In the genomic region with DNA sequence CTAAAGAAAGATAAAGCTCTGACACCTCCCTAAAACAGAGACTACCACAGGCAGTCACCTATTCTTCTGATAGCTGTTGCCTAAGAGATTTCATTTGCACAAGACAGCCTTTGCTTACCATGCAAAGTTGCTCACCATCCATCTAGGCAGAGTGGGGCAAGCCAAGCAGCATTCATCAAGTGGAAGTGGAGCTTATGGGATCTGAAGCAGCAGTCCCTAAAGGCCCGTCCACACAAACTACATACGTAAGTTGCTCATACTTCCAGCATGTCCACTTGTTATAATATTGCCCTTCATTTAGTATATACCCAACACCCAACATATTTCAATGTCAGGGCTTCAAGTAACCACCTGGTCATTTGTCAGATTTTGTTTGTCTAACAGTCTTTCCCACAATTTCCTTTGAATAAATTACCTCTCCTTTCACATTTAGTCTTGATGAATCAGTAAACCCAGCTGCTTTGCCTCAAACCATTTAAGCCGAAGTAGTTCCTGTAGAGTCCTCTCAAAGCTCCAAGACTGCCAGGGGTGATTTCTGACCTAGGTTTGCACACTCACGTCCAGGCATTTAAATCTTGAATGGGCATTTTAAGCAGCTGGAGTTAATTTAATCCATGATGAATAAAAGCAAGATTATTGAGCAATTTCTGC, we compare ENCODE assay signal across 11 cellular contexts.
DNase-seq lines count a peak whose midpoint lies in the region; FAIRE-seq and TF ChIP-seq lines count a peak whose summit lies in the region.
"Had no signal": no experiment of that assay in that cellular context is flagged by ENCODE, and none has a peak within 500 bp of the region (broad histone marks: within the 10 kb centered on the region; RNA-seq: fewer than 3 reads in every experiment).

No MANE protein-coding gene starts in this region.

- H3K4me3 Mint-ChIP-seq in activated CD4-positive, alpha-beta memory T cell treated with anti-CD3 and anti-CD28 coated beads, Interleukin-2, amount 10 ng/mL, durations not matched to agents 7 days and 5 days: no peak overlapping the region
- H3K4me3 Mint-ChIP-seq: stimulated activated naive CD8-positive, alpha-beta T cell treated with anti-CD3 and anti-CD28 coated beads, Interleukin-15, Interleukin-2, amounts not matched to agents 100 ng/mL and 50 ng/mL, for 24 hours had no signal

- DNase-seq in GM04504 (ENCODE audit: low read depth) (peak; percentile 92), LHCN-M2 (ENCODE audit: low read depth) (peak; percentile 81), H1 (ENCODE audit: low read depth in 1 of 2, low spot score in 2 of 2) (no peak), myocyte (ENCODE audit: low read depth) (peak; percentile 41), NOMO-1 treated with DMSO at 0.1 percent for 48 hours (lab: John Stamatoyannopoulos, UW; ENCODE audit: unreplicated experiment) (no peak), NCI-H2081 treated with DMSO at 0.1 percent for 48 hours (lab: John Stamatoyannopoulos, UW) (no peak), adrenal gland (no peak)
- no peak for DNase-seq in activated CD4-positive, alpha-beta memory T cell treated with anti-CD3 and anti-CD28 coated beads, Interleukin-2, amount 10 ng/mL, durations not matched to agents 7 days and 5 days
- DNase-seq: activated CD4-positive, CD25-positive, alpha-beta regulatory T cell treated with anti-CD3 and anti-CD28 coated beads, Interleukin-2, amount 50 U/mL, for 72 hours; brain microvascular endothelial cell had no signal

- no peak overlapping the region for H2BK12ac ChIP-seq in H1 (ENCODE audit: low read depth, low read length)

- no peak overlapping the region for H2BK120ac ChIP-seq in H1 (replicated peaks; ENCODE audit: low read depth, low read length)

- intact Hi-C loops in adrenal gland (cut with DNase I): no loop called here

- no peaks in the 10 kb centered on the region for H3K9me3 ChIP-seq in H1 (ENCODE audit: insufficient read depth in 2 of 2, low read depth in 1 of 2, low read length in 1 of 2)
- H3K9me3 ChIP-seq in adrenal gland (replicated peaks in 1 of 3): no peaks in the 10 kb centered on the region

- peaks cover 22% of the 10 kb centered on the region for H3K36me3 Mint-ChIP-seq in activated CD4-positive, alpha-beta memory T cell treated with anti-CD3 and anti-CD28 coated beads, Interleukin-2, amount 10 ng/mL, durations not matched to agents 7 days and 5 days (ENCODE audit: low read depth)

- no peak overlapping the region for H4K8ac ChIP-seq in H1 (ENCODE audit: extremely low read depth, insufficient read depth, low read length)

- TF ChIP-seq CTCF in H1 (IDR thresholded peaks at IDR 0.05; ENCODE audit: control extremely low read depth in 1 of 3, insufficient read depth in 1 of 3, low read depth in 1 of 3, low read length in 3 of 3) (no peak), adrenal gland (IDR thresholded peaks at IDR 0.05) (no peak)

- peak; percentile 68 for FAIRE-seq in H1 (lab: Jason Lieb, UNC)

- H3K23ac ChIP-seq in H1 (ENCODE audit: insufficient read length): no peak overlapping the region

- H3K4me1 Mint-ChIP-seq in activated CD4-positive, alpha-beta memory T cell treated with anti-CD3 and anti-CD28 coated beads, Interleukin-2, amount 10 ng/mL, durations not matched to agents 7 days and 5 days: peaks cover 23% of the 10 kb centered on the region

- TF ChIP-seq EP300 in H1 (IDR thresholded peaks at IDR 0.05; ENCODE audit: borderline replicate concordance in 1 of 2, low read depth in 2 of 2, low read length in 2 of 2): no peak

- 81% methylated on average over 4 of the region's 4 CpGs; no CpG with 5 or more reads in 1 of the 2 experiments for whole genome bisulfite sequencing in H1 (ENCODE audit: extremely low coverage in 1 of 2, insufficient coverage in 1 of 2, insufficient read length in 1 of 2, insufficient replicate concordance in 2 of 2, low coverage in 1 of 2, low lambda C conversion rate in 2 of 2, missing lambda C conversion rate in 1 of 2), 2 experiments
- WGBS in adrenal gland, 4 donors: 70 to 84% (median 77%) methylated on average over 4 of the region's 4 CpGs

- H2BK15ac ChIP-seq in H1 (ENCODE audit: low read length): no peak overlapping the region

- TF ChIP-seq POLR2A in H1 (IDR thresholded peaks at IDR 0.05; ENCODE audit: control extremely low read depth in 1 of 2, low read depth in 2 of 2, low read length in 2 of 2) (no peak; a peak in 1 of 3 replicates), adrenal gland (IDR thresholded peaks at IDR 0.05) (no peak)

- H3K23me2 ChIP-seq in H1 (ENCODE audit: low read depth, low read length): no peaks in the 10 kb centered on the region

- H3K4me3 ChIP-seq in H1 (ENCODE audit: extremely low read depth in 1 of 4, insufficient read depth in 2 of 4, low read depth in 3 of 4, low read length in 4 of 4) (no peak overlapping the region), adrenal gland (no peak overlapping the region)

- peak overlapping the region in 1 of 4 experiments; percentile 34; a peak in 1 of 7 replicates for H3K9ac ChIP-seq in H1 (replicated peaks in 1 of 4; ENCODE audit: extremely low read depth in 1 of 4, low read depth in 3 of 4, low read length in 3 of 4)

- H3K14ac ChIP-seq in H1 (ENCODE audit: insufficient read length): no peak overlapping the region

- no peak overlapping the region for H4K5ac ChIP-seq in H1 (ENCODE audit: insufficient read length, low read depth, low read length)

- POLR2A ChIA-PET in H1 (lab: Charles Lee; ENCODE audit: partially characterized antibody): interaction anchor here (1.0 to 1.6 kb wide), 7 partner anchors 9 to 245 kb away, joined by 3 to 7 read pairs (median 3); a partner anchor contains a TSS
- POLR2A ChIA-PET in activated CD4-positive, alpha-beta memory T cell treated with anti-CD3 and anti-CD28 coated beads, Interleukin-2, amount 10 ng/mL, durations not matched to agents 7 days and 5 days (lab: Charles Lee): interaction anchor here (0.8 kb wide), 1 partner anchor 9 kb away, joined by 3 read pairs; no protein-coding TSS in a partner anchor

- H2AFZ ChIP-seq in H1 (ENCODE audit: low read length): no peak overlapping the region

- H3K27ac Mint-ChIP-seq in activated CD4-positive, alpha-beta memory T cell treated with anti-CD3 and anti-CD28 coated beads, Interleukin-2, amount 10 ng/mL, durations not matched to agents 7 days and 5 days: no peak overlapping the region

- CTCF ChIA-PET in H1 (lab: Charles Lee; ENCODE audit: partially characterized antibody): interaction anchor here (0.7 to 2.2 kb wide), 4 partner anchors 10 to 22 kb away, joined by 4 to 10 read pairs (median 8); no protein-coding TSS in a partner anchor
- CTCF ChIA-PET in activated CD4-positive, alpha-beta memory T cell treated with anti-CD3 and anti-CD28 coated beads, Interleukin-2, amount 10 ng/mL, durations not matched to agents 7 days and 5 days (lab: Charles Lee): interaction anchor here (1.2 kb wide), 1 partner anchor 17 kb away, joined by 3 read pairs; no protein-coding TSS in a partner anchor

- 0 out of 4 replicates have a peak overlapping the region, but pooled peaks of 1 of the 2 experiments have one; percentile 1 for H3K4me2 ChIP-seq in H1 (ENCODE audit: insufficient read depth in 1 of 2, low read depth in 2 of 2, low read length in 2 of 2)

- H3K36me3 ChIP-seq in H1 (ENCODE audit: control insufficient read depth in 2 of 4, insufficient read depth in 4 of 4, low read length in 3 of 4) (peaks cover 0 to 9% (median 4%) of the 10 kb centered on the region in 4 experiments; a peak in 5 of 8 replicates), adrenal gland (replicated peaks in 1 of 2) (peaks cover 0 to 12% of the 10 kb centered on the region in 2 donors)

- H3K9me3 Mint-ChIP-seq in activated CD4-positive, alpha-beta memory T cell treated with anti-CD3 and anti-CD28 coated beads, Interleukin-2, amount 10 ng/mL, durations not matched to agents 7 days and 5 days: no peaks in the 10 kb centered on the region
- H3K9me3 Mint-ChIP-seq: stimulated activated naive CD8-positive, alpha-beta T cell treated with anti-CD3 and anti-CD28 coated beads, Interleukin-15, Interleukin-2, amounts not matched to agents 100 ng/mL and 50 ng/mL, for 24 hours had no signal

- H3K79me1 ChIP-seq in H1 (ENCODE audit: low read depth, low read length): no peaks in the 10 kb centered on the region

- H2BK20ac ChIP-seq in H1 (ENCODE audit: low read length): no peak overlapping the region

- H3K4ac ChIP-seq in H1 (replicated peaks; ENCODE audit: insufficient read length, low read depth, low read length): no peak overlapping the region

- no peaks in the 10 kb centered on the region for H4K20me1 ChIP-seq in H1 (replicated peaks in 1 of 2; ENCODE audit: control insufficient read depth in 1 of 2, insufficient read depth in 2 of 2, low read length in 2 of 2)

- no peaks in the 10 kb centered on the region for H3K27me3 ChIP-seq in H1 (replicated peaks in 1 of 4; ENCODE audit: control insufficient read depth in 3 of 4, extremely low read depth in 1 of 4, insufficient read depth in 3 of 4, low read length in 3 of 4)
- no peaks in the 10 kb centered on the region for H3K27me3 ChIP-seq in adrenal gland
- H3K27me3 ChIP-seq: brain microvascular endothelial cell had no signal

- no peak overlapping the region for H3K56ac ChIP-seq in H1 (replicated peaks; ENCODE audit: insufficient read length, low read depth, low read length)

- no peak overlapping the region for H2BK5ac ChIP-seq in H1 (ENCODE audit: low read depth, low read length)

- no peaks in the 10 kb centered on the region for H3K27me3 Mint-ChIP-seq in activated CD4-positive, alpha-beta memory T cell treated with anti-CD3 and anti-CD28 coated beads, Interleukin-2, amount 10 ng/mL, durations not matched to agents 7 days and 5 days
- H3K27me3 Mint-ChIP-seq: stimulated activated naive CD8-positive, alpha-beta T cell treated with anti-CD3 and anti-CD28 coated beads, Interleukin-15, Interleukin-2, amounts not matched to agents 100 ng/mL and 50 ng/mL, for 24 hours had no signal

- H3K18ac ChIP-seq in H1 (ENCODE audit: extremely low read depth, low read length): no peak overlapping the region

- H3K27ac ChIP-seq in H1 (ENCODE audit: low read depth, low read length) (no peak overlapping the region), adrenal gland (no peak overlapping the region)
- H3K27ac ChIP-seq: brain microvascular endothelial cell had no signal

- H2AK5ac ChIP-seq in H1 (ENCODE audit: low read depth, low read length): no peak overlapping the region

- H3K79me2 ChIP-seq in H1 (ENCODE audit: control insufficient read depth in 1 of 2, insufficient read depth in 2 of 2, low read length in 2 of 2): no peaks in the 10 kb centered on the region

- H3K4me1 ChIP-seq in H1 (replicated peaks in 1 of 4; ENCODE audit: control insufficient read depth in 3 of 4, insufficient read depth in 4 of 4, low read length in 3 of 4) (peaks cover 0 to 7% (median 3%) of the 10 kb centered on the region in 4 experiments; a peak in 5 of 7 replicates), adrenal gland (replicated peaks in 1 of 2) (peaks cover 0 to 9% of the 10 kb centered on the region in 2 donors)

- TF ChIP-seq RAD21 in H1 (IDR thresholded peaks at IDR 0.05 in 1 of 2, conservative IDR thresholded peaks at IDR 0.05 in 1 of 2; ENCODE audit: low read depth in 2 of 2, low read length in 2 of 2): no peak

- H4K91ac ChIP-seq in H1 (replicated peaks; ENCODE audit: insufficient read length, low read length): no peak overlapping the region

TF ChIP-seq in H1, 55 proteins besides CTCF, POLR2A, EP300 and RAD21 (continues in another document):
- no peak for TF ChIP-seq KDM1A (IDR thresholded peaks at IDR 0.05; ENCODE audit: borderline replicate concordance, low read length)
- no peak for TF ChIP-seq SIRT6 (IDR thresholded peaks at IDR 0.05; ENCODE audit: low read length)
- TF ChIP-seq EZH2 (IDR thresholded peaks at IDR 0.05; ENCODE audit: low read depth, low read length, severe bottlenecking): no peak

Comparison
In these comparisons a context has a peak if more than half of its experiments do, and no peak if none do; other contexts are left out.
1. DNase-seq: peak in GM04504 (single experiment), LHCN-M2 (single experiment) and myocyte (single experiment); none in H1 (0 of 2), NOMO-1 treated with DMSO at 0.1 percent for 48 hours (single experiment), NCI-H2081 treated with DMSO at 0.1 percent for 48 hours (single experiment), activated CD4-positive, alpha-beta memory T cell treated with anti-CD3 and anti-CD28 coated beads, Interleukin-2, amount 10 ng/mL, durations not matched to agents 7 days and 5 days (single experiment) and adrenal gland (0 of 7).